Comparison of ENCODE assay signal across 26 cellular contexts in the genomic region with DNA sequence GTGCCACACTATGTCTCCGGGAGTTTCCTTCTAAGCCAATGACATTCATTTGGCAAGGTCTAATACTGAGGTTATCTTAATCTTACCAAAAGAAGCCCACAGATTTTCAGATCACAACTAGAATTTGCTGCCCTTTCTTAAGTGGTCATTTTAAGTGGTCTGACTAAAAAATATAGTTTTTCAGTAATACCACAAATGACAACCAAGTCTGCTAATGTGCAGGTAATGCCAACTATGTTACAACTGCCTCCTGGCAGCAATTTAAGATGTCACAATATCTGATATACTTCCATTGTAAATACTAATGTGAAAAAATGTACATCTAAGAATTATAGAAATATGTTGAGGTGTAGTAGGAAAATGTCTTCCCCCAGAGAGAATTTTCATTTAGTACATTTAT.
"Had no signal": no experiment of that assay in that cellular context is flagged by ENCODE, and none has a peak within 500 bp of the region (broad histone marks: within the 10 kb centered on the region; RNA-seq: fewer than 3 reads in every experiment).

No MANE protein-coding gene starts in this region.

- H3K36me3 ChIP-seq: adrenal gland, gastrocnemius medialis had no signal

- H3K27ac Mint-ChIP-seq: activated B cell treated with CpG ODN at 0.5 μM for 24 hours; activated naive CD4-positive, alpha-beta T cell treated with anti-CD3 and anti-CD28 coated beads for 36 hours; mesothelial cell of epicardium; T-helper 1 cell treated with Interleukin-12 subunit alpha and Interleukin-12 subunit beta and Interleukin-4 antibody, amounts not matched to agents 30 μg/mL and 1 μg/mL, for 36 hours had no signal

- H3K27me3 Mint-ChIP-seq: activated B cell treated with CpG ODN at 0.5 μM for 24 hours; activated CD8-positive, alpha-beta T cell treated with anti-CD3 and anti-CD28 coated beads for 36 hours; naive thymus-derived CD8-positive, alpha-beta T cell; progenitor cell of endocrine pancreas had no signal

- H3K9me3 ChIP-seq: adrenal gland, ascending aorta, gastrocnemius medialis, sigmoid colon, thoracic aorta had no signal

- ATAC-seq: activated CD8-positive, alpha-beta T cell treated with anti-CD3 and anti-CD28 coated beads for 36 hours; esophagus mucosa; gastrocnemius medialis; left ventricle myocardium superior; naive thymus-derived CD8-positive, alpha-beta T cell had no signal

- H3K4me1 ChIP-seq: adrenal gland, ascending aorta, gastrocnemius medialis, sigmoid colon had no signal

- FAIRE-seq: endothelial cell of umbilical vein had no signal

- H3K27me3 ChIP-seq: adrenal gland, ascending aorta, gastrocnemius medialis, sigmoid colon had no signal

- H3K4me3 Mint-ChIP-seq: activated B cell treated with CpG ODN at 0.5 μM for 24 hours; activated CD8-positive, alpha-beta T cell treated with anti-CD3 and anti-CD28 coated beads for 36 hours; activated naive CD4-positive, alpha-beta T cell treated with anti-CD3 and anti-CD28 coated beads for 36 hours; mesothelial cell of epicardium; naive thymus-derived CD8-positive, alpha-beta T cell; T-helper 1 cell treated with Interleukin-12 subunit alpha and Interleukin-12 subunit beta and Interleukin-4 antibody, amounts not matched to agents 30 μg/mL and 1 μg/mL, for 36 hours had no signal

- H3K9me3 Mint-ChIP-seq: activated B cell treated with CpG ODN at 0.5 μM for 24 hours; activated CD8-positive, alpha-beta T cell treated with anti-CD3 and anti-CD28 coated beads for 36 hours; activated naive CD4-positive, alpha-beta T cell treated with anti-CD3 and anti-CD28 coated beads for 36 hours had no signal

- H3K4me3 ChIP-seq: adrenal gland, ascending aorta, gastrocnemius medialis, sigmoid colon, thoracic aorta had no signal

- DNase-seq: activated B cell treated with CpG ODN at 0.5 μM for 24 hours; activated CD4-positive, alpha-beta T cell treated with anti-CD3 and anti-CD28 coated beads for 4 hours; activated CD8-positive, alpha-beta T cell treated with anti-CD3 and anti-CD28 coated beads for 36 hours; activated effector memory CD4-positive, alpha-beta T cell treated with Interleukin-2 at 50 U/mL for 16 hours; activated naive CD4-positive, alpha-beta T cell treated with anti-CD3 and anti-CD28 coated beads for 36 hours; activated T-cell treated with anti-CD3 and anti-CD28 coated beads, Interleukin-2, amount 50 U/mL, for 1 hour; adrenal gland; central memory CD4-positive, alpha-beta T cell; effector memory CD4-positive, alpha-beta T cell; gastrocnemius medialis; hippocampal formation; left ventricle myocardium superior; mammary epithelial cell; naive thymus-derived CD8-positive, alpha-beta T cell; retina; sigmoid colon; stimulated activated CD4-positive, alpha-beta T cell treated with anti-CD3 and anti-CD28 coated beads, Interleukin-2, amount 100 ng/mL, for 48 hours; stimulated activated CD8-positive, alpha-beta memory T cell treated with anti-CD3 and anti-CD28 coated beads, Interleukin-4, amount 100 ng/mL, for 48 hours; stimulated activated naive CD4-positive, alpha-beta T cell had no signal

- H3K27ac ChIP-seq: adrenal gland, ascending aorta, gastrocnemius medialis, sigmoid colon, thoracic aorta had no signal
